In genomic region chr10:121002586-121003205, GRCh38 we compare ENCODE assay signal across 24 cellular contexts.
DNase-seq lines count a peak whose midpoint lies in the region; ATAC-seq and TF ChIP-seq lines count a peak whose summit lies in the region.
"Had no signal": no experiment of that assay in that cellular context is flagged by ENCODE, and none has a peak within 500 bp of the region (broad histone marks: within the 10 kb centered on the region; RNA-seq: fewer than 3 reads in every experiment).

No MANE protein-coding gene starts in this region.

- peaks cover 0 to 1% (median 0%) of the 10 kb centered on the region in 7 donors for H3K4me1 Mint-ChIP-seq in naive thymus-derived CD4-positive, alpha-beta T cell
- H3K4me1 Mint-ChIP-seq: activated naive CD4-positive, alpha-beta T cell treated with anti-CD3 and anti-CD28 coated beads, Interleukin-2, amount 10 ng/mL, durations not matched to agents 7 days and 5 days; mesothelial cell of epicardium; natural killer cell had no signal

- CTCF ChIA-PET in naive thymus-derived CD4-positive, alpha-beta T cell (lab: Charles Lee) = no interaction called here

- H2AFZ ChIP-seq in smooth muscle cell (ENCODE audit: low read depth) = no peak overlapping the region

- H3K9me3 ChIP-seq in transverse colon (peaks cover 23 to 24% of the 10 kb centered on the region in 2 donors), smooth muscle cell (replicated peaks; ENCODE audit: low read depth) (peaks cover 20% of the 10 kb centered on the region)
- H3K9me3 ChIP-seq in naive thymus-derived CD4-positive, alpha-beta T cell (ENCODE audit: control insufficient read depth in 2 of 3, low read length in 3 of 3) = peaks cover 0 to 19% (median 0%) of the 10 kb centered on the region in 3 experiments

- DNase-seq in LoVo (ENCODE audit: low spot score) = peak; percentile 34
- peak; percentile 45 for DNase-seq in SW480 (ENCODE audit: low spot score)
- DNase-seq in kidney tubule cell (ENCODE audit: low spot score) = peak; percentile 26
- peak; percentile 37 for DNase-seq in transverse colon
- no peak for DNase-seq in naive thymus-derived CD4-positive, alpha-beta T cell
- DNase-seq in NCI-H2081 (lab: John Stamatoyannopoulos, UW) = no peak
- DNase-seq in smooth muscle cell (lab: John Stamatoyannopoulos, UW; ENCODE audit: unreplicated experiment) = no peak
- DNase-seq: activated CD4-positive, alpha-beta T cell treated with anti-CD3 and anti-CD28 coated beads, Interleukin-2, amount 50 U/mL, for 48 hours; activated naive CD4-positive, alpha-beta T cell treated with anti-CD3 and anti-CD28 coated beads, Interleukin-2, amount 10 ng/mL, durations not matched to agents 7 days and 5 days; HCEC 1CT; left ventricle myocardium superior; MV-4-11; natural killer cell; NCI-H1694; NCI-H2171; retina; upper lobe of left lung had no signal

- 51 to 83% methylated on average over 1 to 6 of the region's 6 CpGs for WGBS in transverse colon (ENCODE audit: low coverage in 1 of 2), 2 donors
- 91% methylated on average over 6 of the region's 6 CpGs for WGBS in smooth muscle cell (ENCODE audit: low lambda C conversion rate)

- H3F3A ChIP-seq in smooth muscle cell (ENCODE audit: low read depth) = no peaks in the 10 kb centered on the region

- H3K36me3 Mint-ChIP-seq in naive thymus-derived CD4-positive, alpha-beta T cell = no peaks in the 10 kb centered on the region
- H3K36me3 Mint-ChIP-seq: activated naive CD4-positive, alpha-beta T cell treated with anti-CD3 and anti-CD28 coated beads, Interleukin-2, amount 10 ng/mL, durations not matched to agents 7 days and 5 days; natural killer cell had no signal

- peaks cover 14 to 48% (median 23%) of the 10 kb centered on the region in 11 donors for H3K9me3 Mint-ChIP-seq in naive thymus-derived CD4-positive, alpha-beta T cell

- TF ChIP-seq CTCF in transverse colon (IDR thresholded peaks at IDR 0.05) (no peak), smooth muscle cell (IDR thresholded peaks at IDR 0.05; ENCODE audit: borderline replicate concordance, insufficient read depth, poor library complexity, severe bottlenecking) (no peak)

- no peaks in the 10 kb centered on the region for H4K20me1 ChIP-seq in smooth muscle cell (ENCODE audit: low read depth)

- no peak for TF ChIP-seq EP300 in transverse colon (IDR thresholded peaks at IDR 0.05; ENCODE audit: low read depth)

- intact Hi-C loops in transverse colon (cut with DNase I; ENCODE audit: low total_unique reads) = no loop called here
- intact Hi-C loops in naive thymus-derived CD4-positive, alpha-beta T cell (cut with micrococcal nuclease) = no loop called here

- peaks cover 0 to 14% (median 0%) of the 10 kb centered on the region in 5 donors for H3K27me3 Mint-ChIP-seq in naive thymus-derived CD4-positive, alpha-beta T cell
- H3K27me3 Mint-ChIP-seq: activated naive CD4-positive, alpha-beta T cell treated with anti-CD3 and anti-CD28 coated beads, Interleukin-2, amount 10 ng/mL, durations not matched to agents 7 days and 5 days had no signal

- peak overlapping the region; percentile 5 to 40 (median 26) for H3K27ac ChIP-seq in transverse colon
- no peak overlapping the region for H3K27ac ChIP-seq in naive thymus-derived CD4-positive, alpha-beta T cell (ENCODE audit: low read depth, low read length)
- H3K27ac ChIP-seq in smooth muscle cell (ENCODE audit: low read depth) = no peak overlapping the region
- H3K27ac ChIP-seq: C4-2B, cardiac muscle cell, KMS-11, upper lobe of left lung had no signal

- in situ Hi-C loops in transverse colon (cut with MboI; ENCODE audit: low pct_ligation_motif_present in 1 of 4, low pct_unique_long_range_greater_than_20kb in 1 of 4, low sequenced_read_pairs in 3 of 4) = no loop called here

- H3K9ac ChIP-seq in smooth muscle cell (ENCODE audit: low read depth) = no peak overlapping the region
- H3K9ac ChIP-seq: KMS-11 had no signal

- H3K4me1 ChIP-seq in transverse colon (peaks cover 0 to 7% (median 3%) of the 10 kb centered on the region in 4 donors), smooth muscle cell (ENCODE audit: low read depth) (no peaks in the 10 kb centered on the region)
- no peaks in the 10 kb centered on the region for H3K4me1 ChIP-seq in naive thymus-derived CD4-positive, alpha-beta T cell (ENCODE audit: control insufficient read depth in 2 of 2, insufficient read depth in 2 of 2, low read length in 2 of 2)
- H3K4me1 ChIP-seq: upper lobe of left lung had no signal

- TF ChIP-seq POLR2A in transverse colon (IDR thresholded peaks at IDR 0.05) = no peak

- H3K27ac Mint-ChIP-seq in naive thymus-derived CD4-positive, alpha-beta T cell = no peak overlapping the region
- H3K27ac Mint-ChIP-seq: activated naive CD4-positive, alpha-beta T cell treated with anti-CD3 and anti-CD28 coated beads, Interleukin-2, amount 10 ng/mL, durations not matched to agents 7 days and 5 days; activated T-helper 1 cell treated with anti-CD3 and anti-CD28 coated beads, Interleukin-12 subunit alpha, Interleukin-12 subunit beta, Interleukin-2, Interleukin-4 antibody, amounts not matched to agents 30 ng/mL and 10 ng/mL and 1 ng/mL, durations not matched to agents 14 hours and 24 hours and 36 hours; mesothelial cell of epicardium; natural killer cell; T-helper 1 cell treated with Interleukin-12 subunit alpha and Interleukin-12 subunit beta and Interleukin-4 antibody, amounts not matched to agents 30 μg/mL and 1 μg/mL, for 36 hours had no signal

- H3K4me2 ChIP-seq in smooth muscle cell = no peak overlapping the region
- H3K4me2 ChIP-seq: KMS-11 had no signal

- H3K4me3 ChIP-seq in transverse colon (no peak overlapping the region), smooth muscle cell (no peak overlapping the region)
- H3K4me3 ChIP-seq in naive thymus-derived CD4-positive, alpha-beta T cell (ENCODE audit: low read length) = no peak overlapping the region
- H3K4me3 ChIP-seq: cardiac muscle cell, upper lobe of left lung had no signal

- POLR2A ChIA-PET in naive thymus-derived CD4-positive, alpha-beta T cell (lab: Charles Lee) = no interaction called here

- no peak for ATAC-seq in naive thymus-derived CD4-positive, alpha-beta T cell
- ATAC-seq: activated CD4-positive, CD25-positive, alpha-beta regulatory T cell treated with anti-CD3 and anti-CD28 coated beads, Interleukin-2, amount 50 U/mL, for 24 hours; left ventricle myocardium superior; natural killer cell had no signal

- no peaks in the 10 kb centered on the region for H3K79me2 ChIP-seq in smooth muscle cell (ENCODE audit: low read depth)

- H3K27me3 ChIP-seq in transverse colon (no peaks in the 10 kb centered on the region), smooth muscle cell (ENCODE audit: low read depth) (no peaks in the 10 kb centered on the region)
- no peaks in the 10 kb centered on the region for H3K27me3 ChIP-seq in naive thymus-derived CD4-positive, alpha-beta T cell (ENCODE audit: control insufficient read depth in 2 of 2, insufficient read depth in 2 of 2, low read length in 2 of 2)
- H3K27me3 ChIP-seq: cardiac muscle cell, upper lobe of left lung had no signal

- no peak overlapping the region for H3K4me3 Mint-ChIP-seq in naive thymus-derived CD4-positive, alpha-beta T cell
- H3K4me3 Mint-ChIP-seq: activated naive CD4-positive, alpha-beta T cell treated with anti-CD3 and anti-CD28 coated beads, Interleukin-2, amount 10 ng/mL, durations not matched to agents 7 days and 5 days; activated T-helper 1 cell treated with anti-CD3 and anti-CD28 coated beads, Interleukin-12 subunit alpha, Interleukin-12 subunit beta, Interleukin-2, Interleukin-4 antibody, amounts not matched to agents 30 ng/mL and 10 ng/mL and 1 ng/mL, durations not matched to agents 14 hours and 24 hours and 36 hours; mesothelial cell of epicardium; natural killer cell; T-helper 1 cell treated with Interleukin-12 subunit alpha and Interleukin-12 subunit beta and Interleukin-4 antibody, amounts not matched to agents 30 μg/mL and 1 μg/mL, for 36 hours had no signal

- H3K36me3 ChIP-seq in transverse colon (no peaks in the 10 kb centered on the region), smooth muscle cell (ENCODE audit: low read depth) (peaks cover 7% of the 10 kb centered on the region)
- no peaks in the 10 kb centered on the region for H3K36me3 ChIP-seq in naive thymus-derived CD4-positive, alpha-beta T cell (ENCODE audit: control insufficient read depth in 2 of 3, insufficient read depth in 3 of 3, low read length in 3 of 3)
- H3K36me3 ChIP-seq: cardiac muscle cell, upper lobe of left lung had no signal

Comparison
In these comparisons a context has a peak if more than half of its experiments do, and no peak if none do; other contexts are left out.
1. DNase-seq: peak in LoVo (single experiment), SW480 (single experiment), kidney tubule cell (single experiment) and transverse colon (single experiment); none in naive thymus-derived CD4-positive, alpha-beta T cell (0 of 9), NCI-H2081 (0 of 2) and smooth muscle cell (single experiment).
2. H3K27ac ChIP-seq: peak in transverse colon (4 of 4); none in naive thymus-derived CD4-positive, alpha-beta T cell (single experiment) and smooth muscle cell (single experiment).